ENCODE assay signal across 11 cellular contexts in the genomic region with DNA sequence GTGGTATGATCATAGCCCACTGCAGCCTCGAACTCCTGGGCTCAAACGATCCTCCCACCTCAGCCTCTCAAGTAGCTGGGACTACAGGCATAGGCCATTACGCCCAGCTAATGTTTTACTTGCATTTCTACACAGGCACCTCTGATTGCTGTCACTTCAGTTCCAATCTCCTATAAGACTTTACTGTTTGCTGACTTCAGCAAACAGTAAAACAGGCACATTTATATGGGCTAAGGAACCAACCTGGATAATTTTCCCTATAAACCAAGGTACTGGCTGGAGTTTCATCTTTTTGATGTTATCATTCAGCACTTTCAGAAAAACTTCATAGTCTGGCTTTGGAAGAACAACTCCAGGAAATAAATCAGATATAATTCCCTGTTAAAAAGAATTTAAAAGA.
"Had no signal": no experiment of that assay in that cellular context is flagged by ENCODE, and none has a peak within 500 bp of the region (broad histone marks: within the 10 kb centered on the region; RNA-seq: fewer than 3 reads in every experiment).

No MANE protein-coding gene starts in this region.

- DNase-seq: GM23248, GOT3, H7, H9, HCEC 1CT, HFFc6 had no signal

- H3K9me3 ChIP-seq: HAP-1 had no signal

- H3K4me1 ChIP-seq: HAP-1 had no signal

- H2AFZ ChIP-seq: GM23248, GM23338 had no signal

- H3K27ac Mint-ChIP-seq: GM23338, H9, HFFc6 had no signal

- ATAC-seq: GM23338, HCT116 had no signal

- H3K9ac ChIP-seq: GM23248 had no signal

- H3K4me3 Mint-ChIP-seq: GM23338, H9, HFFc6 had no signal

- H3K4me3 ChIP-seq: GM23248, GM23338, HAP-1 had no signal

- FAIRE-seq: H1, H54 had no signal

- H3K27ac ChIP-seq: GM23248 had no signal

- H3K36me3 ChIP-seq: HAP-1 had no signal

- H3K4me2 ChIP-seq: GM23338 had no signal
